Comparison of ENCODE assay signal across 1 cellular context in the genomic region with DNA sequence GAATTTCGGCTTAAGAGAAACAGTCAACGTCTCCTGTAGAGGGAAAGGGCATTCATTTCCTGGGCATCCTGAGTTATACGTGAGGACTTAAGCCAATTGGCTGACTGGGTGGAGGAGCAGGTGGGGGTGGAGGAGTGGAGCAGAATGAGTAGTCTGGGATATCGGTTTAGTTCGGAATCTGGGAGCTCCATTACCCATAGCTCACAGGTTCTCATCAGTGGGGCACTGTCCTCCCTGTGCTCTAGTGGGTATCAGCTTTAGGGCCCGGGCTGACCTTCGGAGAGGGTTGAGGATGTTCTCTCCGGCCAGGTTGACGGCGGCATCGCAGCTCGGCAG.
TF ChIP-seq lines count a peak whose summit lies in the region.

No MANE protein-coding gene starts in this region.

TF ChIP-seq in HCT116, 20 proteins besides CTCF, POLR2A, EP300 and RAD21 (continued from another document):
- TF ChIP-seq, protein P1, sequence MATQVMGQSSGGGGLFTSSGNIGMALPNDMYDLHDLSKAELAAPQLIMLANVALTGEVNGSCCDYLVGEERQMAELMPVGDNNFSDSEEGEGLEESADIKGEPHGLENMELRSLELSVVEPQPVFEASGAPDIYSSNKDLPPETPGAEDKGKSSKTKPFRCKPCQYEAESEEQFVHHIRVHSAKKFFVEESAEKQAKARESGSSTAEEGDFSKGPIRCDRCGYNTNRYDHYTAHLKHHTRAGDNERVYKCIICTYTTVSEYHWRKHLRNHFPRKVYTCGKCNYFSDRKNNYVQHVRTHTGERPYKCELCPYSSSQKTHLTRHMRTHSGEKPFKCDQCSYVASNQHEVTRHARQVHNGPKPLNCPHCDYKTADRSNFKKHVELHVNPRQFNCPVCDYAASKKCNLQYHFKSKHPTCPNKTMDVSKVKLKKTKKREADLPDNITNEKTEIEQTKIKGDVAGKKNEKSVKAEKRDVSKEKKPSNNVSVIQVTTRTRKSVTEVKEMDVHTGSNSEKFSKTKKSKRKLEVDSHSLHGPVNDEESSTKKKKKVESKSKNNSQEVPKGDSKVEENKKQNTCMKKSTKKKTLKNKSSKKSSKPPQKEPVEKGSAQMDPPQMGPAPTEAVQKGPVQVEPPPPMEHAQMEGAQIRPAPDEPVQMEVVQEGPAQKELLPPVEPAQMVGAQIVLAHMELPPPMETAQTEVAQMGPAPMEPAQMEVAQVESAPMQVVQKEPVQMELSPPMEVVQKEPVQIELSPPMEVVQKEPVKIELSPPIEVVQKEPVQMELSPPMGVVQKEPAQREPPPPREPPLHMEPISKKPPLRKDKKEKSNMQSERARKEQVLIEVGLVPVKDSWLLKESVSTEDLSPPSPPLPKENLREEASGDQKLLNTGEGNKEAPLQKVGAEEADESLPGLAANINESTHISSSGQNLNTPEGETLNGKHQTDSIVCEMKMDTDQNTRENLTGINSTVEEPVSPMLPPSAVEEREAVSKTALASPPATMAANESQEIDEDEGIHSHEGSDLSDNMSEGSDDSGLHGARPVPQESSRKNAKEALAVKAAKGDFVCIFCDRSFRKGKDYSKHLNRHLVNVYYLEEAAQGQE (IDR thresholded peaks at IDR 0.05; ENCODE audit: low read depth) = no peak
- no peak for TF ChIP-seq SRF (IDR thresholded peaks at IDR 0.05; ENCODE audit: low read depth)
- TF ChIP-seq TCF7L2 (IDR thresholded peaks at IDR 0.05; ENCODE audit: borderline replicate concordance, extremely low read depth, insufficient read depth, insufficient read length) = no peak
- TF ChIP-seq ELF1 (IDR thresholded peaks at IDR 0.05; ENCODE audit: borderline replicate concordance, low read depth) = no peak
